ENCODE assay signal across 8 cellular contexts in the genomic region with DNA sequence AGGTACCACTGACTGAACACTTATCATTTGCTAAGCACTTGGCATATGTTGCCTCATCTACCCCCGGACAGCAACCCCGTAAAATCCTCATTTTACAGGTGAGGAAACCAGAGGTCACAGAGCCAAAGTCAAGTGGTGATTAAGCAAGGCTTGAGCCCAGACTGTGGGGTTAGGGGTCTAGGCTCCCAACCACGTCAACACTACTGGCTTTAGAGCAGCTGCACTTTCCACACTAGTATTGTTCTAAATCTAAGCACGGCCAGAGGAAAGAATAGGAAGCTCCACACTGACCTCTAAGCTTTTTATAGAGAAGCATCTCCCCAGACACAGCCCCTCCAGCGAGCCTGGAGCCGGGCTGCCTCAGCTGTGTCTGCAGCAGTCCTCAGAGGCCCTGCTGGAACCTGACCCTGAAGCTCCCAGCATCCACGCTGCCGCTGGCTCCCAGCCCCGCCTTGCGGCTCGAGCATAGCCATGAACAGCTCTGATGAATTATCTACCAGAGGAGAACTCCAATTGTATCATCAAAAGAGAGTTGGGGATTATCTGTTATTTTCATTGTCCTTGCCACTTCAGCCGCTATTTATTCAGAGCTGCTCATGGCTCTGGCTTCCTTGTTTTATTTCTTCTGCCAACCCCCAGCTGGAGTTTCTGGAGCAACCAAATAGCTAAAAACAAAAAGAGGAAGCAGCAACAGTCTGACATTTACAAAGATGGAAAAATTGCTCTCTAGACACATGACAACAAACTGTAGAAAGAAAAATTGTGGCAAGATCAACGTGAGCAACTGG.
DNase-seq lines count a peak whose midpoint lies in the region; ATAC-seq and TF ChIP-seq lines count a peak whose summit lies in the region.

No MANE protein-coding gene starts in this region.

- H3K36me3 ChIP-seq in colonic mucosa = no peaks in the 10 kb centered on the region
- H3K36me3 ChIP-seq in urinary bladder (ENCODE audit: insufficient read depth) = no peaks in the 10 kb centered on the region

- H3K4me1 ChIP-seq in colonic mucosa (peaks cover 5% of the 10 kb centered on the region), urinary bladder (ENCODE audit: insufficient read depth) (no peaks in the 10 kb centered on the region)

- no peaks in the 10 kb centered on the region for H3K27me3 ChIP-seq in colonic mucosa

- ATAC-seq in GM18868 (IDR thresholded peaks at IDR 0.05; ENCODE audit: unreplicated experiment) (no peak), HG02970 (IDR thresholded peaks at IDR 0.05; ENCODE audit: low FRiP score, unreplicated experiment) (no peak)

- H3K4me3 ChIP-seq in colonic mucosa (no peak overlapping the region), urinary bladder (ENCODE audit: low read depth, low read length) (no peak overlapping the region)

- no peak for TF ChIP-seq CTCF in colonic mucosa (IDR thresholded peaks at IDR 0.05)

- 14% methylated on average over 13 of the region's 13 CpGs for WGBS in urinary bladder

- no peaks in the 10 kb centered on the region for H3K9me3 ChIP-seq in colonic mucosa

- peak overlapping the region in 1 of 2 donors; percentile 36 for H3K9ac ChIP-seq in colonic mucosa (ENCODE audit: low read depth in 2 of 2, low read length in 2 of 2)

- intact Hi-C loops in colonic mucosa (cut with DNase I) = no loop called here

- H3K27ac ChIP-seq in colonic mucosa (peak overlapping the region; percentile 74), urinary bladder (ENCODE audit: low read depth) (peak overlapping the region; percentile 64)

- DNase-seq in DMS79 (lab: John Stamatoyannopoulos, UW) (peak; percentile 35), NCI-H526 treated with DMSO at 0.1 percent for 48 hours (lab: John Stamatoyannopoulos, UW) (peak; percentile 53), colonic mucosa (peak; percentile 65), middle frontal gyrus (ENCODE audit: extremely low spot score, low spot score) (peak; percentile 55), HT-29 (ENCODE audit: low spot score) (no peak)
